In the genomic region with DNA sequence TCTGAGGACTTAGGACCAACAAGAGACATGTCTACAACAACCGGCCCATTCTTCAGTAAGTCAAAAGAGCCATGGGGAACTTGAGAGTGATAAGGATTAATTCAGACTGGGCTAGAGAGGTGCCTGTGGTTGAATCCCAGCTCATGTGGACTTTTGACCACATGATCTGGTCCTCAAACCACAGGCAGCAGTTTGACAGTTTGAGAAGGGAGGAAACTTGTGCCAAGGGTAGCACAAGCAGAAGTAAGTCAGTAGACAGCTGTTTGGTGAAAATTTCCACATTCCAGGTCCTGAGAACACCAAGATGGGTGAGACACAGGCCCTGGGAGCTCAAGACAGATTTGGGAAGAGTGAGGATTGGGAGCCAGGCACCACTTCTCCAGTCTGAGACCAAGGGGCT, we compare ENCODE assay signal across 20 cellular contexts. TPM values are rescaled to one million over a fixed set of nuclear protein-coding genes. Genes with fewer than 3 reads are reported as not detected.
A peak's percentile ranks its signal among the peaks of the same experiment; 100 is the strongest.
DNase-seq lines count a peak whose midpoint lies in the region; ATAC-seq, FAIRE-seq and TF ChIP-seq lines count a peak whose summit lies in the region.
"Had no signal": no experiment of that assay in that cellular context is flagged by ENCODE, and none has a peak within 500 bp of the region (broad histone marks: within the 10 kb centered on the region; RNA-seq: fewer than 3 reads in every experiment).

No MANE protein-coding gene starts in this region.

- TF ChIP-seq EP300 in gastroesophageal sphincter (IDR thresholded peaks at IDR 0.05) (no peak), upper lobe of left lung (IDR thresholded peaks at IDR 0.05) (no peak)

- no peaks in the 10 kb centered on the region for H3K79me2 ChIP-seq in OCI-LY3 (ENCODE audit: low read length)

- no peaks in the 10 kb centered on the region for H3K9me3 Mint-ChIP-seq in activated CD4-positive, alpha-beta memory T cell treated with anti-CD3 and anti-CD28 coated beads for 36 hours
- H3K9me3 Mint-ChIP-seq in stimulated activated effector memory CD8-positive, alpha-beta T cell treated with anti-CD3 and anti-CD28 coated beads, Interleukin-12 subunit alpha, Interleukin-12 subunit beta, amount 100 ng/mL, for 72 hours = no peaks in the 10 kb centered on the region
- H3K9me3 Mint-ChIP-seq: activated T-helper 1 cell treated with anti-CD3 and anti-CD28 coated beads, Interleukin-12 subunit alpha, Interleukin-12 subunit beta, Interleukin-2, Interleukin-4 antibody, amounts not matched to agents 30 ng/mL and 10 ng/mL and 1 ng/mL, durations not matched to agents 14 hours and 24 hours and 36 hours had no signal

- H3K36me3 ChIP-seq in heart right ventricle (peaks cover 0 to 10% (median 0%) of the 10 kb centered on the region in 9 donors), OCI-LY3 (replicated peaks; ENCODE audit: low read depth, low read length) (no peaks in the 10 kb centered on the region), gastroesophageal sphincter (peaks cover 0 to 4% of the 10 kb centered on the region in 2 donors), upper lobe of left lung (peaks cover 0 to 2% (median 0%) of the 10 kb centered on the region in 4 donors)
- H3K36me3 ChIP-seq: neural progenitor cell, sigmoid colon had no signal

- H3K27ac ChIP-seq in heart right ventricle (peak overlapping the region in 1 of 10 donors; percentile 77), OCI-LY3 (ENCODE audit: low read length) (no peak overlapping the region), gastroesophageal sphincter (no peak overlapping the region), upper lobe of left lung (peak overlapping the region in 3 of 4 donors; percentile 51 to 64 (median 62))
- H3K27ac ChIP-seq: neural progenitor cell had no signal

- H3K4me2 ChIP-seq in OCI-LY3 (ENCODE audit: low read length) = peak overlapping the region; percentile 94
- H3K4me2 ChIP-seq: neural progenitor cell had no signal

- peaks cover 0 to 16% (median 0%) of the 10 kb centered on the region in 7 donors for H3K27me3 ChIP-seq in heart right ventricle
- H3K27me3 ChIP-seq in OCI-LY3 (ENCODE audit: low read depth, low read length) = peaks cover 16% of the 10 kb centered on the region
- no peaks in the 10 kb centered on the region for H3K27me3 ChIP-seq in gastroesophageal sphincter
- H3K27me3 ChIP-seq in upper lobe of left lung = no peaks in the 10 kb centered on the region
- H3K27me3 ChIP-seq: neural progenitor cell, sigmoid colon had no signal

- POLR2A ChIA-PET in activated CD4-positive, alpha-beta memory T cell treated with anti-CD3 and anti-CD28 coated beads for 36 hours (lab: Charles Lee) = no interaction called here

- no peaks in the 10 kb centered on the region for H3K4me1 Mint-ChIP-seq in activated CD4-positive, alpha-beta memory T cell treated with anti-CD3 and anti-CD28 coated beads for 36 hours (ENCODE audit: low read depth)
- H3K4me1 Mint-ChIP-seq in stimulated activated effector memory CD8-positive, alpha-beta T cell treated with anti-CD3 and anti-CD28 coated beads, Interleukin-12 subunit alpha, Interleukin-12 subunit beta, amount 100 ng/mL, for 72 hours = peaks cover 16% of the 10 kb centered on the region
- H3K4me1 Mint-ChIP-seq: neural progenitor cell had no signal

- intact Hi-C loops in heart right ventricle (cut with DNase I) = loop anchor here in 9 of 10 donors (2.0 to 5.0 kb wide), 4 partner anchors 183 to 404 kb away; partner anchors contain the start of gene OR2T1 (in 1 of the 9)
- intact Hi-C loops in Right ventricle myocardium inferior (cut with DNase I) = loop anchor here (5.0 kb wide), 1 partner anchor 104 kb away; the partner anchor contains the start of gene OR14I1
- intact Hi-C loops in activated CD4-positive, alpha-beta memory T cell treated with anti-CD3 and anti-CD28 coated beads for 36 hours (cut with micrococcal nuclease) = loop anchor here (5.0 kb wide), 1 partner anchor 869 kb away; no protein-coding TSS in a partner anchor

- no peaks in the 10 kb centered on the region for H4K20me1 ChIP-seq in OCI-LY3 (ENCODE audit: insufficient read depth, low read length)

- ATAC-seq in heart right ventricle (peak in 5 of 8 donors; percentile 19 to 50 (median 23)), Right ventricle myocardium inferior (no peak), gastroesophageal sphincter (peak; percentile 10), upper lobe of left lung (ENCODE audit: low FRiP score in 2 of 2) (peak in 1 of 2 donors; percentile 45)
- ATAC-seq in stimulated activated effector memory CD8-positive, alpha-beta T cell treated with anti-CD3 and anti-CD28 coated beads, Interleukin-12 subunit alpha, Interleukin-12 subunit beta, amount 100 ng/mL, for 72 hours = no peak

- no peaks in the 10 kb centered on the region for H3K36me3 Mint-ChIP-seq in activated CD4-positive, alpha-beta memory T cell treated with anti-CD3 and anti-CD28 coated beads for 36 hours
- peaks cover 9% of the 10 kb centered on the region for H3K36me3 Mint-ChIP-seq in stimulated activated effector memory CD8-positive, alpha-beta T cell treated with anti-CD3 and anti-CD28 coated beads, Interleukin-12 subunit alpha, Interleukin-12 subunit beta, amount 100 ng/mL, for 72 hours
- H3K36me3 Mint-ChIP-seq: neural progenitor cell had no signal

- H3K4me3 ChIP-seq in heart right ventricle (no peak overlapping the region), OCI-LY3 (ENCODE audit: low read length) (no peak overlapping the region), gastroesophageal sphincter (no peak overlapping the region), upper lobe of left lung (no peak overlapping the region)
- H3K4me3 ChIP-seq: lung, neural progenitor cell, sigmoid colon had no signal

- H3K27me3 Mint-ChIP-seq in activated CD4-positive, alpha-beta memory T cell treated with anti-CD3 and anti-CD28 coated beads for 36 hours = peaks cover 5% of the 10 kb centered on the region

- no peak for FAIRE-seq in D721Med (lab: Jason Lieb, UNC)
- FAIRE-seq: A204.1, astrocyte, RCC 7860 had no signal

- CTCF ChIA-PET in activated CD4-positive, alpha-beta memory T cell treated with anti-CD3 and anti-CD28 coated beads for 36 hours (lab: Charles Lee) = interaction anchor here (0.7 to 3.4 kb wide), 5 partner anchors 13 to 563 kb away, joined by 3 to 46 read pairs (median 9); no protein-coding TSS in a partner anchor

- H3K9me3 ChIP-seq in heart right ventricle (no peaks in the 10 kb centered on the region), OCI-LY3 (ENCODE audit: insufficient read depth, low read length) (no peaks in the 10 kb centered on the region), gastroesophageal sphincter (no peaks in the 10 kb centered on the region), upper lobe of left lung (no peaks in the 10 kb centered on the region)
- H3K9me3 ChIP-seq: sigmoid colon had no signal

- H3K27ac Mint-ChIP-seq in activated CD4-positive, alpha-beta memory T cell treated with anti-CD3 and anti-CD28 coated beads for 36 hours = no peak overlapping the region
- no peak overlapping the region for H3K27ac Mint-ChIP-seq in stimulated activated effector memory CD8-positive, alpha-beta T cell treated with anti-CD3 and anti-CD28 coated beads, Interleukin-12 subunit alpha, Interleukin-12 subunit beta, amount 100 ng/mL, for 72 hours
- H3K27ac Mint-ChIP-seq: activated T-helper 1 cell treated with anti-CD3 and anti-CD28 coated beads, Interleukin-12 subunit alpha, Interleukin-12 subunit beta, Interleukin-2, Interleukin-4 antibody, amounts not matched to agents 30 ng/mL and 10 ng/mL and 1 ng/mL, durations not matched to agents 14 hours and 24 hours and 36 hours; neural progenitor cell had no signal

- TF ChIP-seq CTCF in heart right ventricle (IDR thresholded peaks at IDR 0.05) (no peak), OCI-LY3 (IDR thresholded peaks at IDR 0.05; ENCODE audit: low read depth, low read length) (no peak), gastroesophageal sphincter (IDR thresholded peaks at IDR 0.05) (no peak), upper lobe of left lung (IDR thresholded peaks at IDR 0.05) (no peak), D721Med (IDR thresholded peaks at IDR 0.05; ENCODE audit: insufficient read depth, missing control alignments) (no peak)

- peaks cover 4 to 49% (median 17%) of the 10 kb centered on the region in 9 donors for H3K4me1 ChIP-seq in heart right ventricle
- peaks cover 19% of the 10 kb centered on the region for H3K4me1 ChIP-seq in OCI-LY3 (ENCODE audit: low read length)
- H3K4me1 ChIP-seq in gastroesophageal sphincter = peaks cover 0 to 22% (median 5%) of the 10 kb centered on the region in 3 donors
- H3K4me1 ChIP-seq in upper lobe of left lung = peaks cover 15 to 35% (median 27%) of the 10 kb centered on the region in 4 donors
- H3K4me1 ChIP-seq: neural progenitor cell had no signal

- no peak overlapping the region for H3K4me3 Mint-ChIP-seq in activated CD4-positive, alpha-beta memory T cell treated with anti-CD3 and anti-CD28 coated beads for 36 hours
- H3K4me3 Mint-ChIP-seq in stimulated activated effector memory CD8-positive, alpha-beta T cell treated with anti-CD3 and anti-CD28 coated beads, Interleukin-12 subunit alpha, Interleukin-12 subunit beta, amount 100 ng/mL, for 72 hours = no peak overlapping the region
- H3K4me3 Mint-ChIP-seq: activated T-helper 1 cell treated with anti-CD3 and anti-CD28 coated beads, Interleukin-12 subunit alpha, Interleukin-12 subunit beta, Interleukin-2, Interleukin-4 antibody, amounts not matched to agents 30 ng/mL and 10 ng/mL and 1 ng/mL, durations not matched to agents 14 hours and 24 hours and 36 hours; neural progenitor cell had no signal

- no peak for TF ChIP-seq POLR2A in gastroesophageal sphincter (IDR thresholded peaks at IDR 0.05)
- no peak for TF ChIP-seq POLR2A in upper lobe of left lung (IDR thresholded peaks at IDR 0.05)

- H3K9ac ChIP-seq in OCI-LY3 (ENCODE audit: low read length) = no peak overlapping the region
- H3K9ac ChIP-seq: neural progenitor cell had no signal

- 72 to 76% methylated on average over 1 of the region's 1 CpG for WGBS in heart right ventricle, 2 donors
- 83% methylated on average over 1 of the region's 1 CpG; no CpG with 5 or more reads in 1 of the 2 donors for WGBS in gastroesophageal sphincter (ENCODE audit: low coverage in 1 of 2), 2 donors
- 42 to 73% methylated on average over 1 of the region's 1 CpG for WGBS in upper lobe of left lung, 2 donors

- no peak overlapping the region for H2AFZ ChIP-seq in OCI-LY3 (ENCODE audit: low read depth, low read length)
- H2AFZ ChIP-seq: neural progenitor cell had no signal

- DNase-seq in heart right ventricle = no peak
- DNase-seq in Right ventricle myocardium inferior (ENCODE audit: missing footprints) = no peak
- peak in 1 of 2 donors; percentile 47 for DNase-seq in upper lobe of left lung
- no peak for DNase-seq in activated CD4-positive, alpha-beta memory T cell treated with anti-CD3 and anti-CD28 coated beads for 36 hours
- no peak for DNase-seq in stimulated activated effector memory CD8-positive, alpha-beta T cell treated with anti-CD3 and anti-CD28 coated beads, Interleukin-12 subunit alpha, Interleukin-12 subunit beta, amount 100 ng/mL, for 72 hours (ENCODE audit: low spot score in 2 of 2)
- no peak for DNase-seq in D721Med (ENCODE audit: insufficient read length, low spot score)
- DNase-seq: activated CD4-positive, alpha-beta T cell treated with anti-CD3 and anti-CD28 coated beads, Interleukin-2, amount 50 U/mL, for 4 hours; Calu3; GOT3; sigmoid colon; T-helper 2 cell had no signal

RNA-seq across cellular contexts. Expression of gene SH3BP5L, which starts 19.8 kb away (rescaled TPM):
- 10 to 100 TPM; 14.9 to 26.2 (median 18.0) TPM for total RNA-seq in heart right ventricle
- polyA plus RNA-seq in heart right ventricle = 10 to 100 TPM; 19.2 to 30.5 TPM
- total RNA-seq in Right ventricle myocardium inferior = 22.2 TPM
- 10 to 100 TPM; 21.9 to 38.7 (median 28.4) TPM for total RNA-seq in gastroesophageal sphincter
- total RNA-seq in upper lobe of left lung = 10 to 100 TPM; 18.5 to 35.6 (median 22.5) TPM
- total RNA-seq in activated CD4-positive, alpha-beta memory T cell treated with anti-CD3 and anti-CD28 coated beads for 36 hours = 10 to 100 TPM; 19.7 to 19.9 TPM

RNA-seq across cellular contexts. Expression of gene ZNF672, which starts 32.1 kb away (rescaled TPM):
- 10 to 100 TPM; 31.9 to 44.4 (median 37.3) TPM for total RNA-seq in heart right ventricle
- polyA plus RNA-seq in heart right ventricle = 10 to 100 TPM; 16.1 to 36.1 TPM
- total RNA-seq in Right ventricle myocardium inferior = 40.3 TPM
- 10 to 100 TPM; 22.1 to 44.2 (median 34.3) TPM for total RNA-seq in gastroesophageal sphincter
- total RNA-seq in upper lobe of left lung = 10 to 100 TPM; 32.5 to 47.7 (median 45.8) TPM
- 10 to 100 TPM; 50.3 to 51.4 TPM for total RNA-seq in activated CD4-positive, alpha-beta memory T cell treated with anti-CD3 and anti-CD28 coated beads for 36 hours

RNA-seq across cellular contexts. Expression of gene LYPD8, which starts 50.3 kb away (rescaled TPM):
- total RNA-seq in heart right ventricle = not detected
- not detected for polyA plus RNA-seq in heart right ventricle
- total RNA-seq in Right ventricle myocardium inferior = not detected
- total RNA-seq in gastroesophageal sphincter = not detected
- total RNA-seq in upper lobe of left lung = not detected
- not detected for total RNA-seq in activated CD4-positive, alpha-beta memory T cell treated with anti-CD3 and anti-CD28 coated beads for 36 hours
- total RNA-seq: activated T-helper 1 cell treated with anti-CD3 and anti-CD28 coated beads, Interleukin-12 subunit alpha, Interleukin-12 subunit beta, Interleukin-2, Interleukin-4 antibody, amounts not matched to agents 30 ng/mL and 10 ng/mL and 1 ng/mL, durations not matched to agents 14 hours and 24 hours and 36 hours; astrocyte; Calu3; dermis microvascular lymphatic vessel endothelial cell; lung had no signal
- polyA plus RNA-seq: lung had no signal

RNA-seq across cellular contexts. Expression of gene ZNF692, which starts 53.0 kb away (rescaled TPM):
- total RNA-seq in heart right ventricle (10 to 100 TPM in 9 of 10 donors, 1 to 10 TPM in 1; 7.1 to 26.5 (median 11.8) TPM), Right ventricle myocardium inferior (20.8 TPM), gastroesophageal sphincter (10 to 100 TPM; 22.1 to 69.6 (median 28.4) TPM), upper lobe of left lung (100 to 1,000 TPM in 1 of 6 donors, 10 to 100 TPM in 5; 25.7 to 248 (median 34.1) TPM)
- 100 to 1,000 TPM in 1 of 2 donors, 10 to 100 TPM in 1; 23.0 to 102 TPM for polyA plus RNA-seq in heart right ventricle
- total RNA-seq in activated CD4-positive, alpha-beta memory T cell treated with anti-CD3 and anti-CD28 coated beads for 36 hours = 10 to 100 TPM; 60.4 to 65.9 TPM

Comparison
In these comparisons a context has a peak if more than half of its experiments do, and no peak if none do; other contexts are left out.
1. ATAC-seq: peak in heart right ventricle (5 of 8) and gastroesophageal sphincter (single experiment); none in Right ventricle myocardium inferior (single experiment) and stimulated activated effector memory CD8-positive, alpha-beta T cell treated with anti-CD3 and anti-CD28 coated beads, Interleukin-12 subunit alpha, Interleukin-12 subunit beta, amount 100 ng/mL, for 72 hours (single experiment).
2. H3K27ac ChIP-seq: peak in upper lobe of left lung (3 of 4); none in OCI-LY3 (single experiment) and gastroesophageal sphincter (0 of 4).